In the genomic region with DNA sequence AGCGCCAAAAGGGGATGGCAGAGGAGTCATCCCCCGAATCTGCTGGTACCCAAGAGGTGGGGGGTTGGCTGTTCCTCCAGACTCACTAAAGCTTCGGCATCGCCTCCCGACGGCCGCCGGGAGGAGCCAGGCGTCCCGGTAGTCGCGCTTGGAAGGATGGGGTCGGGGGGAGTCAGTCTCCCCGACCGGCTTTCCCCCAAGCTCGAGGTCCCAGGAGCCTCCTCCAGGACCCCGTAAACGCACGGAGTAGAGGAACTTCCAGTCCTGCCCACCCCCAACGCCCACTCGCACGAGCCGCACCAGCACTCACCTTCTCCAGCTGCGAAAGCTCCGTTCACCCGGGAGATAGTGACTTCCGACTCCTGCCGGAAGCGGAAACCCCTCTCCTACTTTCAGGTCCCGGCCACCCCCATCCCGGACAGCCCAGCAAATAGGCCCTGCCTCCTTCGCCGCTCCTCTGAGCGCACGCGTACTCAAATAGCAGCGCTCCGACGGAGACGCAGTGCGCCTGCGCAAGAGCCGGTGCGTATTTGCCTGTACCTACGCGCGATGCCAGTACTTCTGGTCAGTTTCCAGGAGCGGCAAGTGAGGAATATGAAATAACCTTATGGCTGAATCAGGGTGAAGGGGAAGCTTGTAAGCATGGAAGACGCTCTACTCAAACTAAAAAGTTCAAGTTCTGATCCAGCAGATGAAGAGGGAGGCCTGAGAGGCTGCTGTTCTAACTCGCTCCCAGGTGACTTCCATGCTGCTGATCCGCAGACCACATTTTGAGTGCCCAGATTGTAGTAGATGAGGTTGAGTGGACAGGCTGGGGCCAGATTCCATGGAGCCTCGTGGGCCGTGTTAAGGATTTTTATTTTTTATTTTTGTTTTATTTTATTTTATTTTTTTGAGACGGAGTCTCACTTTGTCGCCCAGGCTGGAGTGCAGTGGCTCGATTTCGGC, we compare ENCODE assay signal across 8 cellular contexts. TPM values are rescaled to one million over a fixed set of nuclear protein-coding genes. Genes with fewer than 3 reads are reported as not detected.
DNase-seq lines count a peak whose midpoint lies in the region; ATAC-seq and TF ChIP-seq lines count a peak whose summit lies in the region.

Gene ELOF1, minus strand, starts transcription at position 350 of the 948 bp plus-strand sequence. CDS start 4,883 bp downstream, outside the sequence.

- DNase-seq in BJ (ENCODE audit: low read depth): peak; percentile 88
- peak; percentile 97 for DNase-seq in GM19240 (ENCODE audit: insufficient read length, low spot score)
- DNase-seq in NCI-H748 (lab: John Stamatoyannopoulos, UW; ENCODE audit: unreplicated experiment): peak; percentile 96
- peak; percentile 96 for DNase-seq in activated CD4-positive, alpha-beta T cell treated with anti-CD3 and anti-CD28 coated beads, Interleukin-2, amount 50 U/mL, for 1 hour
- peak; percentile 99 for DNase-seq in dedifferentiated amniotic fluid mesenchymal stem cell (ENCODE audit: extremely low spot score)
- DNase-seq in left kidney (ENCODE audit: low read depth, low spot score): peak; percentile 100
- peak; percentile 97 to 98 for DNase-seq in stimulated activated CD4-positive, alpha-beta T cell treated with anti-CD3 and anti-CD28 coated beads, Interleukin-2, amount 100 ng/mL, for 24 hours

- H3K4me3 ChIP-seq in BJ (ENCODE audit: low read depth, low read length): peak within 1 kb of the TSS; percentile 66

- POLR2A ChIA-PET in BJ (lab: Charles Lee): interaction anchor here (0.8 kb wide), 1 partner anchor 184 kb away, joined by 3 read pairs; no protein-coding TSS in a partner anchor

- peak; percentile 66 for ATAC-seq in HG03520 (IDR thresholded peaks at IDR 0.05; ENCODE audit: unreplicated experiment)

- CTCF ChIA-PET in BJ (lab: Yijun Ruan, JAX): interaction anchor here (0.6 to 3.2 kb wide), 14 partner anchors 9 to 272 kb away, joined by 3 to 14 read pairs (median 4); partner anchors contain the start of genes ACP5 and CNN1

- no peaks in the 10 kb centered on the region for H3K27me3 ChIP-seq in BJ (ENCODE audit: control insufficient read depth, insufficient read depth, low read length)

- peak; percentile 42 for TF ChIP-seq CTCF in BJ (IDR thresholded peaks at IDR 0.05; ENCODE audit: insufficient read depth, low read depth, low read length)

- H3K36me3 ChIP-seq in BJ (ENCODE audit: control insufficient read depth, insufficient read depth, low read length): peaks cover 4% of the 10 kb centered on the region

RNA-seq across cellular contexts. Expression of gene ELOF1, which starts in this region (rescaled TPM):
- 70.7 and 83.9 TPM in 2 replicates for polyA plus RNA-seq in BJ (2011; rRNA removed)
- polyA minus RNA-seq in BJ (2011; rRNA and poly(A)+ RNA removed): 34.2 and 50.2 TPM in 2 replicates

Comparison
In these comparisons a context has a peak if more than half of its experiments do, and no peak if none do; other contexts are left out.
1. Peak in every context shown above with its lines: DNase-seq, ATAC-seq and H3K4me3 ChIP-seq.